ENCODE assay signal across 25 cellular contexts in genomic region chr10:84907461-84908010, GRCh38.
"Had no signal": no experiment of that assay in that cellular context is flagged by ENCODE, and none has a peak within 500 bp of the region (broad histone marks: within the 10 kb centered on the region; RNA-seq: fewer than 3 reads in every experiment).

No MANE protein-coding gene starts in this region.

- H3K9me3 Mint-ChIP-seq: activated CD4-positive, alpha-beta T cell treated with anti-CD3 and anti-CD28 coated beads, Interleukin-2, amount 10 ng/mL, durations not matched to agents 7 days and 5 days; activated CD8-positive, alpha-beta T cell treated with anti-CD3 and anti-CD28 coated beads for 36 hours; activated T-cell treated with anti-CD3 and anti-CD28 coated beads, Interleukin-2, amount 50 U/mL, for 4 hours; activated T-helper 17 cell treated with anti-CD3 and anti-CD28 coated beads, Interleukin-2, amount 50 U/mL, for 72 hours; dendritic cell treated with granulocyte-macrophage colony-stimulating factor and Interleukin-4, amounts not matched to agents 40 ng/mL and 50 ng/mL, for 4 days; endodermal cell had no signal

- ATAC-seq: activated CD4-positive, alpha-beta T cell treated with anti-CD3 and anti-CD28 coated beads for 36 hours; activated CD8-positive, alpha-beta T cell treated with anti-CD3 and anti-CD28 coated beads for 36 hours; activated T-cell treated with anti-CD3 and anti-CD28 coated beads, Interleukin-2, amount 50 U/mL, for 4 hours; activated T-helper 17 cell treated with anti-CD3 and anti-CD28 coated beads, Interleukin-2, amount 50 U/mL, for 72 hours; esophagus mucosa had no signal

- DNase-seq: activated CD4-positive, alpha-beta T cell treated with anti-CD3 and anti-CD28 coated beads for 36 hours; activated CD4-positive, alpha-beta T cell treated with anti-CD3 and anti-CD28 coated beads, Interleukin-2, amount 10 ng/mL, durations not matched to agents 7 days and 5 days; activated CD4-positive, alpha-beta T cell treated with anti-CD3 and anti-CD28 coated beads, Interleukin-2, amount 50 U/mL, for 48 hours; activated CD4-positive, CD25-positive, alpha-beta regulatory T cell; activated CD4-positive, CD25-positive, alpha-beta regulatory T cell treated with anti-CD3 and anti-CD28 coated beads, Interleukin-2, amount 50 U/mL, for 72 hours; activated CD8-positive, alpha-beta memory T cell treated with anti-CD3 and anti-CD28 coated beads for 24 hours; activated CD8-positive, alpha-beta T cell treated with anti-CD3 and anti-CD28 coated beads for 36 hours; activated effector memory CD4-positive, alpha-beta T cell treated with Interleukin-2 at 50 U/mL for 16 hours; activated gamma-delta T cell treated with Interleukin-2 at 50 U/mL for 16 hours; activated naive CD4-positive, alpha-beta T cell treated with anti-CD3 and anti-CD28 coated beads, Interleukin-2, amount 50 U/mL, for 16 hours; activated naive CD4-positive, alpha-beta T cell treated with Interleukin-2 at 50 U/mL for 16 hours; activated T-cell treated with anti-CD3 and anti-CD28 coated beads, Interleukin-2, amount 50 U/mL, for 4 hours; amniotic stem cell; anterior cingulate cortex; brain microvascular endothelial cell; dorsolateral prefrontal cortex; effector memory CD4-positive, alpha-beta T cell; endodermal cell; foreskin fibroblast; T-helper 2 cell had no signal

- H3K4me1 Mint-ChIP-seq: activated CD4-positive, alpha-beta T cell treated with anti-CD3 and anti-CD28 coated beads for 36 hours; activated CD4-positive, alpha-beta T cell treated with anti-CD3 and anti-CD28 coated beads, Interleukin-2, amount 10 ng/mL, durations not matched to agents 7 days and 5 days; activated T-helper 17 cell treated with anti-CD3 and anti-CD28 coated beads, Interleukin-2, amount 50 U/mL, for 72 hours; central memory CD8-positive, alpha-beta T cell; endodermal cell had no signal

- H3K36me3 Mint-ChIP-seq: activated naive CD8-positive, alpha-beta T cell had no signal

- H3K27ac Mint-ChIP-seq: activated CD4-positive, alpha-beta T cell treated with anti-CD3 and anti-CD28 coated beads for 36 hours; activated CD4-positive, alpha-beta T cell treated with anti-CD3 and anti-CD28 coated beads, Interleukin-2, amount 10 ng/mL, durations not matched to agents 7 days and 5 days; activated CD8-positive, alpha-beta T cell treated with anti-CD3 and anti-CD28 coated beads for 36 hours; activated naive CD8-positive, alpha-beta T cell; activated T-helper 17 cell treated with anti-CD3 and anti-CD28 coated beads, Interleukin-2, amount 50 U/mL, for 72 hours; dendritic cell treated with granulocyte-macrophage colony-stimulating factor and Interleukin-4, amounts not matched to agents 40 ng/mL and 50 ng/mL, for 4 days; endodermal cell had no signal

- H3K27me3 Mint-ChIP-seq: activated CD4-positive, alpha-beta T cell treated with anti-CD3 and anti-CD28 coated beads, Interleukin-2, amount 10 ng/mL, durations not matched to agents 7 days and 5 days; activated CD8-positive, alpha-beta T cell treated with anti-CD3 and anti-CD28 coated beads for 36 hours; activated naive CD8-positive, alpha-beta T cell; activated T-helper 17 cell treated with anti-CD3 and anti-CD28 coated beads, Interleukin-2, amount 50 U/mL, for 72 hours; central memory CD8-positive, alpha-beta T cell; dendritic cell treated with granulocyte-macrophage colony-stimulating factor and Interleukin-4, amounts not matched to agents 40 ng/mL and 50 ng/mL, for 4 days had no signal

- H3K4me3 Mint-ChIP-seq: activated CD4-positive, alpha-beta T cell treated with anti-CD3 and anti-CD28 coated beads for 36 hours; activated CD4-positive, alpha-beta T cell treated with anti-CD3 and anti-CD28 coated beads, Interleukin-2, amount 10 ng/mL, durations not matched to agents 7 days and 5 days; activated CD8-positive, alpha-beta T cell treated with anti-CD3 and anti-CD28 coated beads for 36 hours; activated naive CD8-positive, alpha-beta T cell; activated T-cell treated with anti-CD3 and anti-CD28 coated beads, Interleukin-2, amount 50 U/mL, for 4 hours; activated T-helper 17 cell treated with anti-CD3 and anti-CD28 coated beads, Interleukin-2, amount 50 U/mL, for 72 hours; central memory CD8-positive, alpha-beta T cell; dendritic cell treated with granulocyte-macrophage colony-stimulating factor and Interleukin-4, amounts not matched to agents 40 ng/mL and 50 ng/mL, for 4 days; endodermal cell had no signal
